ENCODE assay signal across 8 cellular contexts in genomic region chr5:138352071-138352721, GRCh38. TPM values are rescaled to one million over a fixed set of nuclear protein-coding genes. Genes with fewer than 3 reads are reported as not detected.
A peak's percentile ranks its signal among the peaks of the same experiment; 100 is the strongest.
DNase-seq lines count a peak whose midpoint lies in the region; ATAC-seq and TF ChIP-seq lines count a peak whose summit lies in the region.

Gene KDM3B, plus strand, starts transcription at chr5:138352685. Its CDS starts 111 bp downstream, at chr5:138352796.

- H3K27me3 ChIP-seq in SJCRH30, result no peaks in the 10 kb centered on the region
- no peaks in the 10 kb centered on the region for H3K27me3 ChIP-seq in foreskin keratinocyte
- H3K27me3 ChIP-seq in neuron (ENCODE audit: insufficient read depth, low read length), result no peaks in the 10 kb centered on the region

- peak; percentile 83 for ATAC-seq in foreskin keratinocyte

- TF ChIP-seq CTCF in foreskin keratinocyte (conservative IDR thresholded peaks at IDR 0.05), result peak; percentile 100

- peak within 1 kb of the TSS; percentile 73 for H3K27ac ChIP-seq in SJCRH30
- H3K27ac ChIP-seq in foreskin keratinocyte, result peak within 1 kb of the TSS; percentile 28

- H3K4me3 ChIP-seq in SJCRH30, result peak within 1 kb of the TSS; percentile 87
- peak within 1 kb of the TSS; percentile 75 for H3K4me3 ChIP-seq in neuron (ENCODE audit: low read length)

- H3K36me3 ChIP-seq in SJCRH30 (peaks cover 11% of the 10 kb centered on the region; the same call in 1 of the 2 replicates), neuron (ENCODE audit: insufficient read depth, low read length) (peaks cover 28% of the 10 kb centered on the region)

- H3K4me1 ChIP-seq in SJCRH30, result peaks cover 12% of the 10 kb centered on the region; the same call in 1 of the 2 replicates
- H3K4me1 ChIP-seq in foreskin keratinocyte, result peaks cover 5% of the 10 kb centered on the region
- peaks cover 14% of the 10 kb centered on the region for H3K4me1 ChIP-seq in neuron (ENCODE audit: insufficient read depth, low read length)

- DNase-seq in EL, result peak; percentile 85
- peak; percentile 76 for DNase-seq in GOT3 (lab: John Stamatoyannopoulos, UW)
- DNase-seq in LoVo (ENCODE audit: low spot score), result peak; percentile 94
- DNase-seq in SJCRH30, result peak; percentile 81 to 92
- DNase-seq in activated gamma-delta T cell treated with Interleukin-2 at 50 U/mL for 16 hours, result peak; percentile 88
- peak in 1 of 2 donors; percentile 69 for DNase-seq in foreskin keratinocyte
- peak; percentile 64 for DNase-seq in stromal cell of bone marrow (ENCODE audit: low read depth)

- H3K9me3 ChIP-seq in SJCRH30 (replicated peaks) (no peaks in the 10 kb centered on the region), neuron (ENCODE audit: low read length) (no peaks in the 10 kb centered on the region)

- peak within 1 kb of the TSS; percentile 84 for H2AFZ ChIP-seq in neuron (ENCODE audit: low read depth, low read length)

RNA-seq across cellular contexts. Expression of gene KDM3B, which starts in this region (rescaled TPM):
- total RNA-seq in SJCRH30 (2014; rRNA removed; shearing (Covaris generic)), result 73.0 and 75.2 TPM in 2 replicates
- 48.3 and 49.0 TPM in 2 replicates for total RNA-seq in foreskin keratinocyte
- 12.5 and 15.7 TPM in 2 replicates for polyA plus RNA-seq in foreskin keratinocyte
